Comparison of ENCODE assay signal across 28 cellular contexts in the genomic region with DNA sequence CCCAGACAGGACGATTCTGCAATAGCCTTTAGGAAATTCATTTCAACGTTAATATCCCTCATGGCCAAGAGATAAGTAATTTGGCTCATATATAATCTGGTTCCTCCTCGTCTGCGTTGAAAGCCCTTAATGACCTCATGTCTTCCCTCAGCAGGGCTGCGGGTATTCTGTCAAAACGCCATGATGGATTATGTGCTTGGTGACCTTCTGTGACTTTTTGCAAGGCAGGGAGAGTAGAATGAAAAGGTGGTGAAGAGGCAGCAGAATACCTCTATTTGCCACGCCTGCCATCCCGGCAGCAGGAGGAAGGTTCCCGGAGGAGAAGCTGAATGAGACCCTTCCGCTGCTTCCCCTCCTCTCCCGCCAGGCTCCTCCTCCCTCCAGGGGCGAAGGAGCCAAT. TPM values are rescaled to one million over a fixed set of nuclear protein-coding genes. Genes with fewer than 3 reads are reported as not detected.
"Had no signal": no experiment of that assay in that cellular context is flagged by ENCODE, and none has a peak within 500 bp of the region (broad histone marks: within the 10 kb centered on the region; RNA-seq: fewer than 3 reads in every experiment).

No MANE protein-coding gene starts in this region.

- H3K27ac Mint-ChIP-seq: activated B cell treated with CpG ODN at 0.5 μM for 24 hours; activated CD4-positive, alpha-beta T cell treated with anti-CD3 and anti-CD28 coated beads for 36 hours; activated naive CD8-positive, alpha-beta T cell treated with anti-CD3 and anti-CD28 coated beads for 36 hours; natural killer cell treated with Interleukin-12 subunit alpha and Interleukin-12 subunit beta and Interleukin-15 and Interleukin-18, amount 100 ng/mL, for 72 hours had no signal

- ATAC-seq: activated CD4-positive, alpha-beta T cell treated with anti-CD3 and anti-CD28 coated beads for 36 hours; activated T-cell treated with anti-CD3 and anti-CD28 coated beads, Interleukin-2, amount 50 U/mL, for 4 hours; gastrocnemius medialis; natural killer cell treated with Interleukin-12 subunit alpha and Interleukin-12 subunit beta and Interleukin-15 and Interleukin-18, amount 100 ng/mL, for 72 hours had no signal

- H3K4me1 ChIP-seq: esophagus squamous epithelium, gastrocnemius medialis, sigmoid colon had no signal

- DNase-seq: activated B cell treated with CpG ODN at 0.5 μM for 24 hours; activated CD4-positive, alpha-beta T cell treated with anti-CD3 and anti-CD28 coated beads for 36 hours; activated CD4-positive, alpha-beta T cell treated with anti-CD3 and anti-CD28 coated beads, Interleukin-2, amount 50 U/mL, for 48 hours; activated CD8-positive, alpha-beta memory T cell treated with anti-CD3 and anti-CD28 coated beads, Interleukin-2, amount 50 U/mL, for 48 hours; activated naive CD4-positive, alpha-beta T cell treated with Interleukin-2 at 50 U/mL for 16 hours; activated naive CD8-positive, alpha-beta T cell treated with anti-CD3 and anti-CD28 coated beads for 36 hours; activated T-cell treated with anti-CD3 and anti-CD28 coated beads, Interleukin-2, amount 50 U/mL, for 4 hours; esophagus squamous epithelium; gastrocnemius medialis; hippocampal formation; sigmoid colon; stimulated activated CD4-positive, alpha-beta T cell treated with anti-CD3 and anti-CD28 coated beads, Interleukin-15, amount 100 ng/mL, for 24 hours; stimulated activated CD4-positive, alpha-beta T cell treated with anti-CD3 and anti-CD28 coated beads, Interleukin-2, amount 100 ng/mL, for 48 hours; stimulated activated CD8-positive, alpha-beta memory T cell treated with anti-CD3 and anti-CD28 coated beads, Interleukin-4, amount 100 ng/mL, for 48 hours; stimulated activated naive CD4-positive, alpha-beta T cell; T-helper 9 cell had no signal

- H3K9me3 Mint-ChIP-seq: activated B cell treated with CpG ODN at 0.5 μM for 24 hours; activated naive CD8-positive, alpha-beta T cell treated with anti-CD3 and anti-CD28 coated beads for 36 hours; activated T-cell treated with anti-CD3 and anti-CD28 coated beads, Interleukin-2, amount 50 U/mL, for 4 hours; natural killer cell treated with Interleukin-12 subunit alpha and Interleukin-12 subunit beta and Interleukin-15 and Interleukin-18, amount 100 ng/mL, for 72 hours had no signal

- H3K4me3 ChIP-seq: coronary artery, esophagus squamous epithelium, gastrocnemius medialis, sigmoid colon, smooth muscle cell had no signal

- H3K9me3 ChIP-seq: esophagus squamous epithelium, gastrocnemius medialis, sigmoid colon had no signal

- H3K4me3 Mint-ChIP-seq: activated B cell treated with CpG ODN at 0.5 μM for 24 hours; activated CD4-positive, alpha-beta T cell treated with anti-CD3 and anti-CD28 coated beads for 36 hours; activated naive CD8-positive, alpha-beta T cell treated with anti-CD3 and anti-CD28 coated beads for 36 hours; activated T-cell treated with anti-CD3 and anti-CD28 coated beads, Interleukin-2, amount 50 U/mL, for 4 hours; natural killer cell treated with Interleukin-12 subunit alpha and Interleukin-12 subunit beta and Interleukin-15 and Interleukin-18, amount 100 ng/mL, for 72 hours had no signal

- H3K36me3 ChIP-seq: esophagus squamous epithelium, gastrocnemius medialis, sigmoid colon had no signal

- H3K36me3 Mint-ChIP-seq: activated naive CD8-positive, alpha-beta T cell treated with anti-CD3 and anti-CD28 coated beads for 36 hours; natural killer cell treated with Interleukin-12 subunit alpha and Interleukin-12 subunit beta and Interleukin-15 and Interleukin-18, amount 100 ng/mL, for 72 hours had no signal

- H3K4me1 Mint-ChIP-seq: activated CD4-positive, alpha-beta T cell treated with anti-CD3 and anti-CD28 coated beads for 36 hours; activated naive CD8-positive, alpha-beta T cell treated with anti-CD3 and anti-CD28 coated beads for 36 hours had no signal

- H3K27ac ChIP-seq: coronary artery, esophagus squamous epithelium, gastrocnemius medialis, sigmoid colon had no signal

- FAIRE-seq: astrocyte, bronchial epithelial cell had no signal

- H3K27me3 ChIP-seq: sigmoid colon had no signal

- H3K27me3 Mint-ChIP-seq: activated naive CD8-positive, alpha-beta T cell treated with anti-CD3 and anti-CD28 coated beads for 36 hours had no signal

RNA-seq across cellular contexts. Expression of a gene that starts 41.1 kb away (rescaled TPM):
- total RNA-seq: activated B cell treated with CpG ODN at 0.5 μM for 24 hours; activated CD4-positive, alpha-beta T cell treated with anti-CD3 and anti-CD28 coated beads for 36 hours; activated CD8-positive, alpha-beta memory T cell treated with anti-CD3 and anti-CD28 coated beads for 36 hours; activated naive CD8-positive, alpha-beta T cell treated with anti-CD3 and anti-CD28 coated beads for 36 hours; activated T-cell treated with anti-CD3 and anti-CD28 coated beads, Interleukin-2, amount 50 U/mL, for 4 hours; astrocyte; bronchial epithelial cell; esophagus squamous epithelium; gastrocnemius medialis; liver; natural killer cell treated with Interleukin-12 subunit alpha and Interleukin-12 subunit beta and Interleukin-15 and Interleukin-18, amount 100 ng/mL, for 72 hours; omental fat pad; posterior vena cava; renal cortical epithelial cell; sigmoid colon; smooth muscle cell; T-helper 1 cell treated with Interleukin-12 subunit alpha and Interleukin-12 subunit beta and Interleukin-4 antibody, amounts not matched to agents 30 ng/mL and 1 ng/mL, for 36 hours; ureter had no signal
- polyA plus RNA-seq: liver, sigmoid colon, smooth muscle cell had no signal
